In the genomic region with DNA sequence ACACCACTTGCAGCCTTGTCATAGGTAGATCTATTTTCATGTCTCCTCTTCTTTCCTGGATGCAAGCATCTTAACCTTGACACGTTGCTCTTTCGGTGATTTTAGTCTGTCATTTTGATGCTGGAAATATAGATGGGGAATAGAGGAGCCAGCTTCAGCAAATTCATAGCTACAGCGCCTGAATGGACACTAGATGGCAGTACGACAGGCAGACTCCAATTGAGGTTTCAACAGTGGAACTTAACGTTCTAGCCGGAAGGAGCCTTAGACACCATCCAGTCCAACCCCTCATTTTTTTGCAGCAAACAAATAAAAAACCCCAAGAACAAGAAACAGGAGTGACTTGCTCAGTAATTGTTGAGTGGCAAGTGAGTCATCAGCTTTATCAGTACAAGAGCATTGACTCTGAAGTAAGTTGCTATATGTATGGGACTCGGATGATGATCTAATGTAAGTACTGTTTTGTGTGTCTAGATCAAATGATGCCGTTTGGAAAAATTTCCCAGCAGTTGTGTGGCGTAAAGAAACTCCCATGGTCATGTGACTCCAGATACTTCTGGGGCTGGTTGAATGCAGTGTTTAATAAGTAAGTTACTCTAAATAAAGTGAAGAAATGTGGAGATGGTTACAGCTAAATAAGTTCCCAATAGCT, we compare ENCODE assay signal across 1 cellular context.
TF ChIP-seq lines count a peak whose summit lies in the region.

No MANE protein-coding gene starts in this region.

TF ChIP-seq in K562, 482 proteins besides CTCF, POLR2A, EP300 and RAD21 (continued from another document and continues in another):
- TF ChIP-seq, protein P1, sequence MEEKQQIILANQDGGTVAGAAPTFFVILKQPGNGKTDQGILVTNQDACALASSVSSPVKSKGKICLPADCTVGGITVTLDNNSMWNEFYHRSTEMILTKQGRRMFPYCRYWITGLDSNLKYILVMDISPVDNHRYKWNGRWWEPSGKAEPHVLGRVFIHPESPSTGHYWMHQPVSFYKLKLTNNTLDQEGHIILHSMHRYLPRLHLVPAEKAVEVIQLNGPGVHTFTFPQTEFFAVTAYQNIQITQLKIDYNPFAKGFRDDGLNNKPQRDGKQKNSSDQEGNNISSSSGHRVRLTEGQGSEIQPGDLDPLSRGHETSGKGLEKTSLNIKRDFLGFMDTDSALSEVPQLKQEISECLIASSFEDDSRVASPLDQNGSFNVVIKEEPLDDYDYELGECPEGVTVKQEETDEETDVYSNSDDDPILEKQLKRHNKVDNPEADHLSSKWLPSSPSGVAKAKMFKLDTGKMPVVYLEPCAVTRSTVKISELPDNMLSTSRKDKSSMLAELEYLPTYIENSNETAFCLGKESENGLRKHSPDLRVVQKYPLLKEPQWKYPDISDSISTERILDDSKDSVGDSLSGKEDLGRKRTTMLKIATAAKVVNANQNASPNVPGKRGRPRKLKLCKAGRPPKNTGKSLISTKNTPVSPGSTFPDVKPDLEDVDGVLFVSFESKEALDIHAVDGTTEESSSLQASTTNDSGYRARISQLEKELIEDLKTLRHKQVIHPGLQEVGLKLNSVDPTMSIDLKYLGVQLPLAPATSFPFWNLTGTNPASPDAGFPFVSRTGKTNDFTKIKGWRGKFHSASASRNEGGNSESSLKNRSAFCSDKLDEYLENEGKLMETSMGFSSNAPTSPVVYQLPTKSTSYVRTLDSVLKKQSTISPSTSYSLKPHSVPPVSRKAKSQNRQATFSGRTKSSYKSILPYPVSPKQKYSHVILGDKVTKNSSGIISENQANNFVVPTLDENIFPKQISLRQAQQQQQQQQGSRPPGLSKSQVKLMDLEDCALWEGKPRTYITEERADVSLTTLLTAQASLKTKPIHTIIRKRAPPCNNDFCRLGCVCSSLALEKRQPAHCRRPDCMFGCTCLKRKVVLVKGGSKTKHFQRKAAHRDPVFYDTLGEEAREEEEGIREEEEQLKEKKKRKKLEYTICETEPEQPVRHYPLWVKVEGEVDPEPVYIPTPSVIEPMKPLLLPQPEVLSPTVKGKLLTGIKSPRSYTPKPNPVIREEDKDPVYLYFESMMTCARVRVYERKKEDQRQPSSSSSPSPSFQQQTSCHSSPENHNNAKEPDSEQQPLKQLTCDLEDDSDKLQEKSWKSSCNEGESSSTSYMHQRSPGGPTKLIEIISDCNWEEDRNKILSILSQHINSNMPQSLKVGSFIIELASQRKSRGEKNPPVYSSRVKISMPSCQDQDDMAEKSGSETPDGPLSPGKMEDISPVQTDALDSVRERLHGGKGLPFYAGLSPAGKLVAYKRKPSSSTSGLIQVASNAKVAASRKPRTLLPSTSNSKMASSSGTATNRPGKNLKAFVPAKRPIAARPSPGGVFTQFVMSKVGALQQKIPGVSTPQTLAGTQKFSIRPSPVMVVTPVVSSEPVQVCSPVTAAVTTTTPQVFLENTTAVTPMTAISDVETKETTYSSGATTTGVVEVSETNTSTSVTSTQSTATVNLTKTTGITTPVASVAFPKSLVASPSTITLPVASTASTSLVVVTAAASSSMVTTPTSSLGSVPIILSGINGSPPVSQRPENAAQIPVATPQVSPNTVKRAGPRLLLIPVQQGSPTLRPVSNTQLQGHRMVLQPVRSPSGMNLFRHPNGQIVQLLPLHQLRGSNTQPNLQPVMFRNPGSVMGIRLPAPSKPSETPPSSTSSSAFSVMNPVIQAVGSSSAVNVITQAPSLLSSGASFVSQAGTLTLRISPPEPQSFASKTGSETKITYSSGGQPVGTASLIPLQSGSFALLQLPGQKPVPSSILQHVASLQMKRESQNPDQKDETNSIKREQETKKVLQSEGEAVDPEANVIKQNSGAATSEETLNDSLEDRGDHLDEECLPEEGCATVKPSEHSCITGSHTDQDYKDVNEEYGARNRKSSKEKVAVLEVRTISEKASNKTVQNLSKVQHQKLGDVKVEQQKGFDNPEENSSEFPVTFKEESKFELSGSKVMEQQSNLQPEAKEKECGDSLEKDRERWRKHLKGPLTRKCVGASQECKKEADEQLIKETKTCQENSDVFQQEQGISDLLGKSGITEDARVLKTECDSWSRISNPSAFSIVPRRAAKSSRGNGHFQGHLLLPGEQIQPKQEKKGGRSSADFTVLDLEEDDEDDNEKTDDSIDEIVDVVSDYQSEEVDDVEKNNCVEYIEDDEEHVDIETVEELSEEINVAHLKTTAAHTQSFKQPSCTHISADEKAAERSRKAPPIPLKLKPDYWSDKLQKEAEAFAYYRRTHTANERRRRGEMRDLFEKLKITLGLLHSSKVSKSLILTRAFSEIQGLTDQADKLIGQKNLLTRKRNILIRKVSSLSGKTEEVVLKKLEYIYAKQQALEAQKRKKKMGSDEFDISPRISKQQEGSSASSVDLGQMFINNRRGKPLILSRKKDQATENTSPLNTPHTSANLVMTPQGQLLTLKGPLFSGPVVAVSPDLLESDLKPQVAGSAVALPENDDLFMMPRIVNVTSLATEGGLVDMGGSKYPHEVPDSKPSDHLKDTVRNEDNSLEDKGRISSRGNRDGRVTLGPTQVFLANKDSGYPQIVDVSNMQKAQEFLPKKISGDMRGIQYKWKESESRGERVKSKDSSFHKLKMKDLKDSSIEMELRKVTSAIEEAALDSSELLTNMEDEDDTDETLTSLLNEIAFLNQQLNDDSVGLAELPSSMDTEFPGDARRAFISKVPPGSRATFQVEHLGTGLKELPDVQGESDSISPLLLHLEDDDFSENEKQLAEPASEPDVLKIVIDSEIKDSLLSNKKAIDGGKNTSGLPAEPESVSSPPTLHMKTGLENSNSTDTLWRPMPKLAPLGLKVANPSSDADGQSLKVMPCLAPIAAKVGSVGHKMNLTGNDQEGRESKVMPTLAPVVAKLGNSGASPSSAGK (IDR thresholded peaks at IDR 0.05): no peak
- TF ChIP-seq ZNF407 (IDR thresholded peaks at IDR 0.05; ENCODE audit: low read depth) (no peak), ZNF561 (CRISPR knock-in tag; conservative IDR thresholded peaks at IDR 0.05) (no peak), CBX8 (IDR thresholded peaks at IDR 0.05; ENCODE audit: borderline replicate concordance, extremely low read depth, low read depth, low read length, poor library complexity, severe bottlenecking) (no peak), POLR2H (tag; IDR thresholded peaks at IDR 0.05; ENCODE audit: low read depth) (no peak), HSF4 (CRISPR knock-in tag; IDR thresholded peaks at IDR 0.05; ENCODE audit: borderline replicate concordance) (no peak), SNRNP70 (optimal IDR thresholded peaks at IDR 0.05; ENCODE audit: low read depth, low read length) (no peak), BHLHE40 (IDR thresholded peaks at IDR 0.05; ENCODE audit: low read length) (peak; percentile 22; the same call in 1 of the 2 replicates), MTF1 (CRISPR knock-in tag; IDR thresholded peaks at IDR 0.05; ENCODE audit: borderline replicate concordance) (no peak), SLC30A9 (CRISPR knock-in tag; IDR thresholded peaks at IDR 0.05) (no peak), CHD2 (IDR thresholded peaks at IDR 0.05; ENCODE audit: low read depth, low read length) (no peak), MEF2D (tag; conservative IDR thresholded peaks at IDR 0.05; ENCODE audit: low read depth) (no peak), CREB3L1 (IDR thresholded peaks at IDR 0.05; ENCODE audit: borderline replicate concordance, low read depth) (peak; percentile 38; the same call in 1 of the 2 replicates), ZFX (CRISPR knock-in tag; IDR thresholded peaks at IDR 0.05) (no peak), ZNF696 (CRISPR knock-in tag; conservative IDR thresholded peaks at IDR 0.05) (no peak), ZNF644 (tag; IDR thresholded peaks at IDR 0.05; ENCODE audit: low read depth) (no peak), NCOA4 (IDR thresholded peaks at IDR 0.05; ENCODE audit: partially characterized antibody) (no peak), HBP1 (CRISPR knock-in tag; IDR thresholded peaks at IDR 0.05) (no peak)
- TF ChIP-seq, protein P2, sequence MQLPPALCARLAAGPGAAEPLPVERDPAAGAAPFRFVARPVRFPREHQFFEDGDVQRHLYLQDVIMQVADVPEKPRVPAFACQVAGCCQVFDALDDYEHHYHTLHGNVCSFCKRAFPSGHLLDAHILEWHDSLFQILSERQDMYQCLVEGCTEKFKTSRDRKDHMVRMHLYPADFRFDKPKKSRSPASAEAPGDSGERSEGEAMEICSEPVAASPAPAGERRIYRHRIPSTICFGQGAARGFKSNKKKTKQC (CRISPR knock-in tag; IDR thresholded peaks at IDR 0.05): no peak
- TF ChIP-seq, protein P3, sequence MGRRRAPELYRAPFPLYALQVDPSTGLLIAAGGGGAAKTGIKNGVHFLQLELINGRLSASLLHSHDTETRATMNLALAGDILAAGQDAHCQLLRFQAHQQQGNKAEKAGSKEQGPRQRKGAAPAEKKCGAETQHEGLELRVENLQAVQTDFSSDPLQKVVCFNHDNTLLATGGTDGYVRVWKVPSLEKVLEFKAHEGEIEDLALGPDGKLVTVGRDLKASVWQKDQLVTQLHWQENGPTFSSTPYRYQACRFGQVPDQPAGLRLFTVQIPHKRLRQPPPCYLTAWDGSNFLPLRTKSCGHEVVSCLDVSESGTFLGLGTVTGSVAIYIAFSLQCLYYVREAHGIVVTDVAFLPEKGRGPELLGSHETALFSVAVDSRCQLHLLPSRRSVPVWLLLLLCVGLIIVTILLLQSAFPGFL (CRISPR knock-in tag; IDR thresholded peaks at IDR 0.05): no peak
- TF ChIP-seq, protein P4, sequence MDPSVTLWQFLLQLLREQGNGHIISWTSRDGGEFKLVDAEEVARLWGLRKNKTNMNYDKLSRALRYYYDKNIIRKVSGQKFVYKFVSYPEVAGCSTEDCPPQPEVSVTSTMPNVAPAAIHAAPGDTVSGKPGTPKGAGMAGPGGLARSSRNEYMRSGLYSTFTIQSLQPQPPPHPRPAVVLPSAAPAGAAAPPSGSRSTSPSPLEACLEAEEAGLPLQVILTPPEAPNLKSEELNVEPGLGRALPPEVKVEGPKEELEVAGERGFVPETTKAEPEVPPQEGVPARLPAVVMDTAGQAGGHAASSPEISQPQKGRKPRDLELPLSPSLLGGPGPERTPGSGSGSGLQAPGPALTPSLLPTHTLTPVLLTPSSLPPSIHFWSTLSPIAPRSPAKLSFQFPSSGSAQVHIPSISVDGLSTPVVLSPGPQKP (CRISPR knock-in tag; IDR thresholded peaks at IDR 0.05): no peak
